In genomic region chr13:80825276-80825675, GRCh38 we compare ENCODE assay signal across 11 cellular contexts.
"Had no signal": no experiment of that assay in that cellular context is flagged by ENCODE, and none has a peak within 500 bp of the region (broad histone marks: within the 10 kb centered on the region; RNA-seq: fewer than 3 reads in every experiment).

No MANE protein-coding gene starts in this region.

- ATAC-seq: GM23338, HCT116 had no signal

- H2AFZ ChIP-seq: GM23248, GM23338 had no signal

- H3K4me2 ChIP-seq: GM23338 had no signal

- DNase-seq: GM23248, GOT3, H7, H9, HCEC 1CT, HFFc6 had no signal

- H3K4me1 ChIP-seq: HAP-1 had no signal

- FAIRE-seq: H1, H54 had no signal

- H3K27ac ChIP-seq: GM23248 had no signal

- H3K9me3 ChIP-seq: HAP-1 had no signal

- H3K36me3 ChIP-seq: HAP-1 had no signal

- H3K9ac ChIP-seq: GM23248 had no signal

- H3K4me3 ChIP-seq: GM23248, GM23338, HAP-1 had no signal
